ENCODE assay signal across 8 cellular contexts in genomic region chrX:55057691-55058249, GRCh38. TPM values are rescaled to one million over a fixed set of nuclear protein-coding genes. Genes with fewer than 3 reads are reported as not detected.
DNase-seq lines count a peak whose midpoint lies in the region; ATAC-seq and TF ChIP-seq lines count a peak whose summit lies in the region.

No MANE protein-coding gene starts in this region.

- H3K36me3 Mint-ChIP-seq in Caco-2 (ENCODE audit: insufficient read depth, unreplicated experiment), result no peaks in the 10 kb centered on the region
- no peaks in the 10 kb centered on the region for H3K36me3 Mint-ChIP-seq in activated CD4-positive, alpha-beta T cell treated with anti-CD3 and anti-CD28 coated beads, Interleukin-2, amount 10 ng/mL, durations not matched to agents 24 days and 14 days (ENCODE audit: low read depth)
- no peaks in the 10 kb centered on the region for H3K36me3 Mint-ChIP-seq in natural killer cell treated with Interleukin-12 subunit alpha and Interleukin-12 subunit beta and Interleukin-15 and Interleukin-18, amount 100 ng/mL, for 72 hours

- H3K4me1 Mint-ChIP-seq in Caco-2 (ENCODE audit: low read depth, unreplicated experiment), result no peaks in the 10 kb centered on the region
- peaks cover 10% of the 10 kb centered on the region for H3K4me1 Mint-ChIP-seq in activated CD4-positive, alpha-beta T cell treated with anti-CD3 and anti-CD28 coated beads, Interleukin-2, amount 10 ng/mL, durations not matched to agents 24 days and 14 days
- H3K4me1 Mint-ChIP-seq in natural killer cell treated with Interleukin-12 subunit alpha and Interleukin-12 subunit beta and Interleukin-15 and Interleukin-18, amount 100 ng/mL, for 72 hours (ENCODE audit: low read depth in 2 of 2), result peaks cover 9 to 18% of the 10 kb centered on the region in 2 donors

- H3K9me3 Mint-ChIP-seq in Caco-2 (ENCODE audit: unreplicated experiment), result no peaks in the 10 kb centered on the region
- no peaks in the 10 kb centered on the region for H3K9me3 Mint-ChIP-seq in activated CD4-positive, alpha-beta T cell treated with anti-CD3 and anti-CD28 coated beads, Interleukin-2, amount 10 ng/mL, durations not matched to agents 24 days and 14 days
- H3K9me3 Mint-ChIP-seq in natural killer cell treated with Interleukin-12 subunit alpha and Interleukin-12 subunit beta and Interleukin-15 and Interleukin-18, amount 100 ng/mL, for 72 hours, result no peaks in the 10 kb centered on the region

- no peaks in the 10 kb centered on the region for H3K27me3 ChIP-seq in Caco-2 (replicated peaks; ENCODE audit: control insufficient read depth, insufficient read depth, low read length)

- no peaks in the 10 kb centered on the region for H3K27me3 Mint-ChIP-seq in Caco-2 (ENCODE audit: insufficient read depth, unreplicated experiment)
- no peaks in the 10 kb centered on the region for H3K27me3 Mint-ChIP-seq in activated CD4-positive, alpha-beta T cell treated with anti-CD3 and anti-CD28 coated beads, Interleukin-2, amount 10 ng/mL, durations not matched to agents 24 days and 14 days
- peaks cover 11 to 41% of the 10 kb centered on the region in 2 donors for H3K27me3 Mint-ChIP-seq in natural killer cell treated with Interleukin-12 subunit alpha and Interleukin-12 subunit beta and Interleukin-15 and Interleukin-18, amount 100 ng/mL, for 72 hours

- H3K4me3 Mint-ChIP-seq in Caco-2 (ENCODE audit: unreplicated experiment), result no peak overlapping the region
- peak overlapping the region; percentile 74 for H3K4me3 Mint-ChIP-seq in activated CD4-positive, alpha-beta T cell treated with anti-CD3 and anti-CD28 coated beads, Interleukin-2, amount 10 ng/mL, durations not matched to agents 24 days and 14 days
- peak overlapping the region; percentile 81 for H3K4me3 Mint-ChIP-seq in natural killer cell treated with Interleukin-12 subunit alpha and Interleukin-12 subunit beta and Interleukin-15 and Interleukin-18, amount 100 ng/mL, for 72 hours

- peak in 1 of 2 experiments; percentile 33 for DNase-seq in Caco-2
- peak; percentile 36 for DNase-seq in NCI-H1092 (lab: John Stamatoyannopoulos, UW)
- peak; percentile 72 for DNase-seq in activated CD4-positive, alpha-beta T cell treated with anti-CD3 and anti-CD28 coated beads, Interleukin-2, amount 10 ng/mL, durations not matched to agents 24 days and 14 days
- peak; percentile 61 for DNase-seq in natural killer cell treated with Interleukin-12 subunit alpha and Interleukin-12 subunit beta and Interleukin-15 and Interleukin-18, amount 100 ng/mL, for 72 hours (ENCODE audit: low spot score)
- DNase-seq in KG1 (lab: John Stamatoyannopoulos, UW), result no peak

- no peaks in the 10 kb centered on the region for H3K36me3 ChIP-seq in Caco-2 (ENCODE audit: control insufficient read depth, insufficient read depth, low read length)

- CTCF ChIA-PET in Caco-2 (lab: Charles Lee), result interaction anchor here (0.9 kb wide), 1 partner anchor 166 kb away, joined by 4 read pairs; no protein-coding TSS in a partner anchor

- intact Hi-C loops in Caco-2 (cut with micrococcal nuclease; ENCODE audit: unreplicated experiment), result loop anchor here (5.0 kb wide), 1 partner anchor 415 kb away; no protein-coding TSS in a partner anchor
- intact Hi-C loops in activated CD4-positive, alpha-beta T cell treated with anti-CD3 and anti-CD28 coated beads, Interleukin-2, amount 10 ng/mL, durations not matched to agents 24 days and 14 days (cut with micrococcal nuclease), result loop anchor here (2.0 to 5.0 kb wide), 2 partner anchors 417 to 1015 kb away; partner anchors contain the start of gene PHF8

- ATAC-seq in GM18861 (IDR thresholded peaks at IDR 0.05; ENCODE audit: unreplicated experiment), result peak; percentile 74
- peak; percentile 61 for ATAC-seq in esophagus mucosa
- peak in 1 of 2 donors; percentile 69 for ATAC-seq in natural killer cell treated with Interleukin-12 subunit alpha and Interleukin-12 subunit beta and Interleukin-15 and Interleukin-18, amount 100 ng/mL, for 72 hours
- no peak for ATAC-seq in HG03439 (IDR thresholded peaks at IDR 0.05; ENCODE audit: unreplicated experiment)

- H3K9me3 ChIP-seq in Caco-2, result no peaks in the 10 kb centered on the region

- H3K4me1 ChIP-seq in Caco-2, result no peaks in the 10 kb centered on the region

- H3K4me3 ChIP-seq in Caco-2 (ENCODE audit: low read depth, low read length), result no peak overlapping the region

- no TSS peak for BruUV-seq in Caco-2 (replicated peaks; lab: Mats Ljungman, UMichigan)

- POLR2A ChIA-PET in Caco-2 (lab: Charles Lee), result no interaction called here

- peak; percentile 52 to 69 for TF ChIP-seq CTCF in Caco-2 (IDR thresholded peaks at IDR 0.05; ENCODE audit: insufficient read depth in 1 of 2, low read depth in 1 of 2, low read length in 1 of 2, severe bottlenecking in 1 of 2, unreplicated experiment in 1 of 2)

- no peak overlapping the region for H3K27ac Mint-ChIP-seq in Caco-2 (ENCODE audit: unreplicated experiment)
- no peak overlapping the region for H3K27ac Mint-ChIP-seq in activated CD4-positive, alpha-beta T cell treated with anti-CD3 and anti-CD28 coated beads, Interleukin-2, amount 10 ng/mL, durations not matched to agents 24 days and 14 days
- peak overlapping the region in 1 of 2 donors; percentile 67 for H3K27ac Mint-ChIP-seq in natural killer cell treated with Interleukin-12 subunit alpha and Interleukin-12 subunit beta and Interleukin-15 and Interleukin-18, amount 100 ng/mL, for 72 hours

RNA-seq across cellular contexts. Expression of gene PAGE2B, which starts 17.1 kb away (rescaled TPM):
- total RNA-seq in Caco-2 (2022) (not detected in 2 replicates), esophagus mucosa (not detected)
- 0.45 TPM in 1 of 2 replicates, not detected in the other for total RNA-seq in activated CD4-positive, alpha-beta T cell treated with anti-CD3 and anti-CD28 coated beads, Interleukin-2, amount 10 ng/mL, durations not matched to agents 24 days and 14 days
- total RNA-seq in natural killer cell treated with Interleukin-12 subunit alpha and Interleukin-12 subunit beta and Interleukin-15 and Interleukin-18, amount 100 ng/mL, for 72 hours, result not detected

RNA-seq across cellular contexts. Expression of gene ALAS2, which starts 27.0 kb away (rescaled TPM):
- not detected in 2 replicates for total RNA-seq in Caco-2 (2022)
- not detected in 2 replicates for total RNA-seq in activated CD4-positive, alpha-beta T cell treated with anti-CD3 and anti-CD28 coated beads, Interleukin-2, amount 10 ng/mL, durations not matched to agents 24 days and 14 days
- not detected for total RNA-seq in esophagus mucosa
- not detected for total RNA-seq in natural killer cell treated with Interleukin-12 subunit alpha and Interleukin-12 subunit beta and Interleukin-15 and Interleukin-18, amount 100 ng/mL, for 72 hours

RNA-seq across cellular contexts. Expression of gene PAGE2, which starts 31.0 kb away (rescaled TPM):
- total RNA-seq in Caco-2 (2022), result not detected in 2 replicates
- total RNA-seq in activated CD4-positive, alpha-beta T cell treated with anti-CD3 and anti-CD28 coated beads, Interleukin-2, amount 10 ng/mL, durations not matched to agents 24 days and 14 days, result not detected in 2 replicates
- total RNA-seq in esophagus mucosa, result not detected
- total RNA-seq in natural killer cell treated with Interleukin-12 subunit alpha and Interleukin-12 subunit beta and Interleukin-15 and Interleukin-18, amount 100 ng/mL, for 72 hours, result not detected

RNA-seq across cellular contexts. Expression of gene APEX2, which starts 57.6 kb away (rescaled TPM):
- 17.0 and 19.6 TPM in 2 replicates for total RNA-seq in Caco-2 (2022)
- 32.2 and 36.1 TPM in 2 replicates for total RNA-seq in activated CD4-positive, alpha-beta T cell treated with anti-CD3 and anti-CD28 coated beads, Interleukin-2, amount 10 ng/mL, durations not matched to agents 24 days and 14 days
- total RNA-seq in esophagus mucosa, result 16.3 TPM
- total RNA-seq in natural killer cell treated with Interleukin-12 subunit alpha and Interleukin-12 subunit beta and Interleukin-15 and Interleukin-18, amount 100 ng/mL, for 72 hours, result 10 to 100 TPM; 24.1 to 34.1 TPM
